Comparison of ENCODE assay signal across 12 cellular contexts in the genomic region with DNA sequence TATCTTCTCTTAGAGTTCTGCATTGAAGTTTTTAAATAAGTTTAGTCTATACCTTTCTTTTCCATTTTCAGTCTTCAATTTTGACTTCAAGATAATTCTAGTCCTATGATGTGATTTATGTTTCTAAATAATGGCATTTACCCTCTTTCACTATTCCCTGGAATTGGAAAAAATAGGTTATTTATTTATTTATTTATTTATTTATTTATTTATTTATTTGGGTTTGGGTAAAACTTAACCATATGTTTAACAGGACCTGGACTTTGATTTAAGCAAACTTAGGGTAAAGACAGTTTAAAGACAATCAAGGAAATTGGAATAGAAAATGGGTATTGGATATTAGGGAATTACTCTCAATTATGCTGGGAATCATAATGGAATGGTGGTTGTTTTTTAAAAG.
"Had no signal": no experiment of that assay in that cellular context is flagged by ENCODE, and none has a peak within 500 bp of the region (broad histone marks: within the 10 kb centered on the region; RNA-seq: fewer than 3 reads in every experiment).

No MANE protein-coding gene starts in this region.

- H3K36me3 Mint-ChIP-seq: activated naive CD8-positive, alpha-beta T cell treated with anti-CD3 and anti-CD28 coated beads, Interleukin-2, amount 10 ng/mL, durations not matched to agents 7 days and 5 days; WTC11 had no signal

- H3K4me3 ChIP-seq: adrenal gland, SJCRH30 had no signal

- H3K36me3 ChIP-seq: adrenal gland, SJCRH30 had no signal

- H3K27ac ChIP-seq: adrenal gland, SJCRH30 had no signal

- H3K9me3 ChIP-seq: adrenal gland, SJCRH30 had no signal

- H3K4me1 ChIP-seq: adrenal gland, SJCRH30 had no signal

- DNase-seq: activated CD4-positive, CD25-positive, alpha-beta regulatory T cell treated with anti-CD3 and anti-CD28 coated beads, Interleukin-2, amount 50 U/mL, for 72 hours; activated CD8-positive, alpha-beta memory T cell treated with anti-CD3 and anti-CD28 coated beads, Interleukin-2, amount 50 U/mL, for 48 hours; activated naive CD8-positive, alpha-beta T cell treated with anti-CD3 and anti-CD28 coated beads, Interleukin-2, amount 10 ng/mL, durations not matched to agents 7 days and 5 days; activated T-cell treated with anti-CD3 and anti-CD28 coated beads, Interleukin-2, amount 50 U/mL, for 1 hour; cerebellar nuclear complex; NCI-H1417 treated with DMSO at 0.1 percent for 48 hours; Right ventricle myocardium superior had no signal

- H3K4me1 Mint-ChIP-seq: activated naive CD8-positive, alpha-beta T cell treated with anti-CD3 and anti-CD28 coated beads, Interleukin-2, amount 10 ng/mL, durations not matched to agents 7 days and 5 days had no signal

- H3K9me3 Mint-ChIP-seq: activated naive CD8-positive, alpha-beta T cell treated with anti-CD3 and anti-CD28 coated beads, Interleukin-2, amount 10 ng/mL, durations not matched to agents 7 days and 5 days; T-helper 1 cell treated with Interleukin-12 subunit alpha and Interleukin-12 subunit beta and Interleukin-4 antibody, amounts not matched to agents 30 μg/mL and 1 μg/mL, for 36 hours had no signal

- H3K27ac Mint-ChIP-seq: activated CD8-positive, alpha-beta T cell treated with anti-CD3 and anti-CD28 coated beads, Interleukin-2, amount 10 ng/mL, durations not matched to agents 7 days and 5 days; activated naive CD8-positive, alpha-beta T cell treated with anti-CD3 and anti-CD28 coated beads, Interleukin-2, amount 10 ng/mL, durations not matched to agents 7 days and 5 days; T-helper 1 cell treated with Interleukin-12 subunit alpha and Interleukin-12 subunit beta and Interleukin-4 antibody, amounts not matched to agents 30 μg/mL and 1 μg/mL, for 36 hours; WTC11 had no signal

- H3K4me3 Mint-ChIP-seq: activated CD8-positive, alpha-beta T cell treated with anti-CD3 and anti-CD28 coated beads, Interleukin-2, amount 10 ng/mL, durations not matched to agents 7 days and 5 days; activated naive CD8-positive, alpha-beta T cell treated with anti-CD3 and anti-CD28 coated beads, Interleukin-2, amount 10 ng/mL, durations not matched to agents 7 days and 5 days; T-helper 1 cell treated with Interleukin-12 subunit alpha and Interleukin-12 subunit beta and Interleukin-4 antibody, amounts not matched to agents 30 μg/mL and 1 μg/mL, for 36 hours; WTC11 had no signal
